9 cellular contexts compared by ENCODE assay signal in the genomic region with DNA sequence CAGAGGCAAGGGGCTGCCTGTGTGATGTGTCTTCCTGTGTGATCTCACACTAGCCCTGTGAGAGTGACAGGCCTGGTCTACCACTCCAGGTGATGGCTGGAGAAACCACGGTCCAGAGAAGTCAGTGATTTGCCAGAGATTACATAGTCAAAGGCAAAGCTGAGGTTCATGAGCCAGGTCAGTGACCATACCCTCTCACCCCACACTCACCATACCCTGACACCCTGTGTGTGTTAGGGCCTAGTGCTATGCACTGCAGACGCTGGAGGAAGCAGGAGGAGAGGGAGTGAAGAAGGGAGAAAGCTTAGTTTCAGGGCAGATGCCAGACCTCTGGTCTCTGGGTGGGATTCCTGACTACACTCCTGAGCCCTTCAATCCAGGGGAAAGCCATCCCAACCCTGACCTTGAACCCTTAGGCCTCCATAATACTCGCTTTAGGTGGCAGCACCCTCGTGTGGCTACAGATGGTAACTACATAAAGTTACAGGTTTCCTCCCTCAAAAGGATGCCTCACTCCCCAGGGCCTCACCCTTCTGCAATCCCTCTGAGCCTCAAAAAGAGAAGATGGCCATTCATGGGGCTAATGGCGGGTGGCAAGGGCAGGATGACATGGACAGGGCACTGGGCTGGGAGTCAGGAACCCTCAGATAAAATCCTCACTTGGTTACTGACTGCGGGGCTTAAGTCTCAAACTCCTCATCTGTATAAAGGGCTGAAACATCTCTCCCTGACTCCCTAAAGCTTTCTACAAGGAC. TPM values are rescaled to one million over a fixed set of nuclear protein-coding genes. Genes with fewer than 3 reads are reported as not detected.
A peak's percentile ranks its signal among the peaks of the same experiment; 100 is the strongest.
DNase-seq lines count a peak whose midpoint lies in the region; ATAC-seq, FAIRE-seq and TF ChIP-seq lines count a peak whose summit lies in the region.
"Had no signal": no experiment of that assay in that cellular context is flagged by ENCODE, and none has a peak within 500 bp of the region (broad histone marks: within the 10 kb centered on the region; RNA-seq: fewer than 3 reads in every experiment).

No MANE protein-coding gene starts in this region.

- H3K36me3 ChIP-seq in adipocyte (ENCODE audit: control insufficient read depth, insufficient read depth, low read length, severe bottlenecking) = peaks cover 26% of the 10 kb centered on the region

- no peak for DNase-seq in D721Med (ENCODE audit: insufficient read length, low spot score)
- peak; percentile 53 for DNase-seq in HTR-8/SVneo (ENCODE audit: insufficient read length, low spot score)
- peak; percentile 33 for DNase-seq in SHP77 treated with DMSO at 0.1 percent for 48 hours (lab: John Stamatoyannopoulos, UW)
- DNase-seq in adipocyte (ENCODE audit: low read depth) = peak; percentile 67
- no peak for DNase-seq in right cardiac atrium
- DNase-seq in stimulated activated CD4-positive, alpha-beta T cell treated with anti-CD3 and anti-CD28 coated beads, Interleukin-12 subunit alpha, Interleukin-12 subunit beta, amount 100 ng/mL, for 48 hours (ENCODE audit: low read depth in 2 of 3, low spot score in 1 of 3) = peak in 2 of 3 donors; percentile 32 to 51
- DNase-seq in posterior vena cava (ENCODE audit: low spot score) = no peak
- DNase-seq in midbrain (lab: John Stamatoyannopoulos, UW) = no peak

- no peaks in the 10 kb centered on the region for H3K9me3 ChIP-seq in adipocyte (ENCODE audit: control insufficient read depth, low read length)
- no peaks in the 10 kb centered on the region for H3K9me3 ChIP-seq in right cardiac atrium (ENCODE audit: control insufficient read depth, low read length)

- no peak overlapping the region for H3K27ac ChIP-seq in right cardiac atrium (ENCODE audit: low read length)

- intact Hi-C loops in right cardiac atrium (cut with DNase I) (no loop called here), posterior vena cava (cut with DNase I) (no loop called here)

- no peak overlapping the region for H3K9ac ChIP-seq in adipocyte (ENCODE audit: low read length)

- H3K27me3 ChIP-seq in adipocyte (replicated peaks; ENCODE audit: control insufficient read depth, insufficient read depth, low read length) (no peaks in the 10 kb centered on the region), right cardiac atrium (ENCODE audit: control insufficient read depth, insufficient read depth) (no peaks in the 10 kb centered on the region)

- no peak overlapping the region for H3K4me3 ChIP-seq in adipocyte (ENCODE audit: low read length)
- H3K4me3 ChIP-seq in right cardiac atrium (ENCODE audit: low read length) = no peak overlapping the region
- H3K4me3 ChIP-seq: skin epidermis had no signal

- peak; percentile 65 to 77 for ATAC-seq in right cardiac atrium

- 54% methylated on average over 6 of the region's 6 CpGs for WGBS in right cardiac atrium

- FAIRE-seq in D721Med (lab: Jason Lieb, UNC) (no peak), HTR-8/SVneo (lab: Jason Lieb, UNC) (no peak)

- H3K4me1 ChIP-seq in adipocyte (ENCODE audit: control insufficient read depth, insufficient read depth, low read length) (peaks cover 19% of the 10 kb centered on the region), right cardiac atrium (ENCODE audit: control insufficient read depth, insufficient read depth, low read length) (no peaks in the 10 kb centered on the region)

- TF ChIP-seq CTCF in D721Med (IDR thresholded peaks at IDR 0.05; ENCODE audit: insufficient read depth, missing control alignments) = peak; percentile 58

RNA-seq across cellular contexts. Expression of a gene that starts 20.8 kb away (rescaled TPM):
- 10 to 100 TPM; 33.2 to 39.5 (median 38.5) TPM for total RNA-seq in right cardiac atrium
- 40.9 TPM for polyA plus RNA-seq in right cardiac atrium
- 10 to 100 TPM; 47.1 to 59.8 TPM for total RNA-seq in posterior vena cava

Comparison
In these comparisons a context has a peak if more than half of its experiments do, and no peak if none do; other contexts are left out.
1. DNase-seq: peak in HTR-8/SVneo (single experiment), SHP77 treated with DMSO at 0.1 percent for 48 hours (single experiment), adipocyte (single experiment) and stimulated activated CD4-positive, alpha-beta T cell treated with anti-CD3 and anti-CD28 coated beads, Interleukin-12 subunit alpha, Interleukin-12 subunit beta, amount 100 ng/mL, for 48 hours (2 of 3); none in D721Med (single experiment), right cardiac atrium (0 of 3), posterior vena cava (single experiment) and midbrain (single experiment).